1 cellular context compared by ENCODE assay signal in the genomic region with DNA sequence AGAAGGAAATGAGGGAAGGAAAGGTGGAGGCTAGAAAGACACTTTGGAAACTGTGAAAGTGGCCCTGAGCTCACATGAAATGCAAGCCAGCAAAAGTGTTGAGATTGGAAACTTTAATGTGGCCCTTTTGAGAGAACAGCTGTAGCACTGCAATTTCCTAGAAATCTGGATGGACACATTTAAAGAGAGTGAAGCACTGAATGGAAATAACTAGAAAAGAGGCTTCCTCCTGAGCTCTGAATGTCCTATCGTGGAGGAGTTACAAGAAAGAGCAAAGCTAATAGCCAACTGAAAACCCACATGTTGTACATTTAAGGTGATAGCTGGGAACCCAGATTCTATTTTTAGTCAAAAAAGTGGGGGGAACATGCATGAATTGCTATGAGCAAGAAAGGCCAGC.
TF ChIP-seq lines count a peak whose summit lies in the region.

No MANE protein-coding gene starts in this region.

TF ChIP-seq in GM23338, 12 proteins besides CTCF, POLR2A, EP300 and RAD21 (continued from another document):
- TF ChIP-seq, protein P1, sequence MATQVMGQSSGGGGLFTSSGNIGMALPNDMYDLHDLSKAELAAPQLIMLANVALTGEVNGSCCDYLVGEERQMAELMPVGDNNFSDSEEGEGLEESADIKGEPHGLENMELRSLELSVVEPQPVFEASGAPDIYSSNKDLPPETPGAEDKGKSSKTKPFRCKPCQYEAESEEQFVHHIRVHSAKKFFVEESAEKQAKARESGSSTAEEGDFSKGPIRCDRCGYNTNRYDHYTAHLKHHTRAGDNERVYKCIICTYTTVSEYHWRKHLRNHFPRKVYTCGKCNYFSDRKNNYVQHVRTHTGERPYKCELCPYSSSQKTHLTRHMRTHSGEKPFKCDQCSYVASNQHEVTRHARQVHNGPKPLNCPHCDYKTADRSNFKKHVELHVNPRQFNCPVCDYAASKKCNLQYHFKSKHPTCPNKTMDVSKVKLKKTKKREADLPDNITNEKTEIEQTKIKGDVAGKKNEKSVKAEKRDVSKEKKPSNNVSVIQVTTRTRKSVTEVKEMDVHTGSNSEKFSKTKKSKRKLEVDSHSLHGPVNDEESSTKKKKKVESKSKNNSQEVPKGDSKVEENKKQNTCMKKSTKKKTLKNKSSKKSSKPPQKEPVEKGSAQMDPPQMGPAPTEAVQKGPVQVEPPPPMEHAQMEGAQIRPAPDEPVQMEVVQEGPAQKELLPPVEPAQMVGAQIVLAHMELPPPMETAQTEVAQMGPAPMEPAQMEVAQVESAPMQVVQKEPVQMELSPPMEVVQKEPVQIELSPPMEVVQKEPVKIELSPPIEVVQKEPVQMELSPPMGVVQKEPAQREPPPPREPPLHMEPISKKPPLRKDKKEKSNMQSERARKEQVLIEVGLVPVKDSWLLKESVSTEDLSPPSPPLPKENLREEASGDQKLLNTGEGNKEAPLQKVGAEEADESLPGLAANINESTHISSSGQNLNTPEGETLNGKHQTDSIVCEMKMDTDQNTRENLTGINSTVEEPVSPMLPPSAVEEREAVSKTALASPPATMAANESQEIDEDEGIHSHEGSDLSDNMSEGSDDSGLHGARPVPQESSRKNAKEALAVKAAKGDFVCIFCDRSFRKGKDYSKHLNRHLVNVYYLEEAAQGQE (IDR thresholded peaks at IDR 0.05; ENCODE audit: unreplicated experiment): no peak
- no peak for TF ChIP-seq EZH2phosphoT487 (IDR thresholded peaks at IDR 0.05; ENCODE audit: unreplicated experiment)
- TF ChIP-seq NANOG (IDR thresholded peaks at IDR 0.05; ENCODE audit: borderline replicate concordance): no peak
- TF ChIP-seq POLR2AphosphoS5 (IDR thresholded peaks at IDR 0.05; ENCODE audit: low read depth): no peak
- no peak for TF ChIP-seq STAT1 (IDR thresholded peaks at IDR 0.05; ENCODE audit: unreplicated experiment)
- no peak for TF ChIP-seq JUNB (IDR thresholded peaks at IDR 0.05; ENCODE audit: unreplicated experiment)
- no peak for TF ChIP-seq EZH2 (IDR thresholded peaks at IDR 0.05; ENCODE audit: low read depth, unreplicated experiment)
- TF ChIP-seq, protein P2, sequence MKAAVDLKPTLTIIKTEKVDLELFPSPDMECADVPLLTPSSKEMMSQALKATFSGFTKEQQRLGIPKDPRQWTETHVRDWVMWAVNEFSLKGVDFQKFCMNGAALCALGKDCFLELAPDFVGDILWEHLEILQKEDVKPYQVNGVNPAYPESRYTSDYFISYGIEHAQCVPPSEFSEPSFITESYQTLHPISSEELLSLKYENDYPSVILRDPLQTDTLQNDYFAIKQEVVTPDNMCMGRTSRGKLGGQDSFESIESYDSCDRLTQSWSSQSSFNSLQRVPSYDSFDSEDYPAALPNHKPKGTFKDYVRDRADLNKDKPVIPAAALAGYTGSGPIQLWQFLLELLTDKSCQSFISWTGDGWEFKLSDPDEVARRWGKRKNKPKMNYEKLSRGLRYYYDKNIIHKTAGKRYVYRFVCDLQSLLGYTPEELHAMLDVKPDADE (IDR thresholded peaks at IDR 0.05): no peak
- TF ChIP-seq CREB1 (CRISPR knock-in tag; IDR thresholded peaks at IDR 0.05; ENCODE audit: low read depth): no peak
- TF ChIP-seq, protein P3, sequence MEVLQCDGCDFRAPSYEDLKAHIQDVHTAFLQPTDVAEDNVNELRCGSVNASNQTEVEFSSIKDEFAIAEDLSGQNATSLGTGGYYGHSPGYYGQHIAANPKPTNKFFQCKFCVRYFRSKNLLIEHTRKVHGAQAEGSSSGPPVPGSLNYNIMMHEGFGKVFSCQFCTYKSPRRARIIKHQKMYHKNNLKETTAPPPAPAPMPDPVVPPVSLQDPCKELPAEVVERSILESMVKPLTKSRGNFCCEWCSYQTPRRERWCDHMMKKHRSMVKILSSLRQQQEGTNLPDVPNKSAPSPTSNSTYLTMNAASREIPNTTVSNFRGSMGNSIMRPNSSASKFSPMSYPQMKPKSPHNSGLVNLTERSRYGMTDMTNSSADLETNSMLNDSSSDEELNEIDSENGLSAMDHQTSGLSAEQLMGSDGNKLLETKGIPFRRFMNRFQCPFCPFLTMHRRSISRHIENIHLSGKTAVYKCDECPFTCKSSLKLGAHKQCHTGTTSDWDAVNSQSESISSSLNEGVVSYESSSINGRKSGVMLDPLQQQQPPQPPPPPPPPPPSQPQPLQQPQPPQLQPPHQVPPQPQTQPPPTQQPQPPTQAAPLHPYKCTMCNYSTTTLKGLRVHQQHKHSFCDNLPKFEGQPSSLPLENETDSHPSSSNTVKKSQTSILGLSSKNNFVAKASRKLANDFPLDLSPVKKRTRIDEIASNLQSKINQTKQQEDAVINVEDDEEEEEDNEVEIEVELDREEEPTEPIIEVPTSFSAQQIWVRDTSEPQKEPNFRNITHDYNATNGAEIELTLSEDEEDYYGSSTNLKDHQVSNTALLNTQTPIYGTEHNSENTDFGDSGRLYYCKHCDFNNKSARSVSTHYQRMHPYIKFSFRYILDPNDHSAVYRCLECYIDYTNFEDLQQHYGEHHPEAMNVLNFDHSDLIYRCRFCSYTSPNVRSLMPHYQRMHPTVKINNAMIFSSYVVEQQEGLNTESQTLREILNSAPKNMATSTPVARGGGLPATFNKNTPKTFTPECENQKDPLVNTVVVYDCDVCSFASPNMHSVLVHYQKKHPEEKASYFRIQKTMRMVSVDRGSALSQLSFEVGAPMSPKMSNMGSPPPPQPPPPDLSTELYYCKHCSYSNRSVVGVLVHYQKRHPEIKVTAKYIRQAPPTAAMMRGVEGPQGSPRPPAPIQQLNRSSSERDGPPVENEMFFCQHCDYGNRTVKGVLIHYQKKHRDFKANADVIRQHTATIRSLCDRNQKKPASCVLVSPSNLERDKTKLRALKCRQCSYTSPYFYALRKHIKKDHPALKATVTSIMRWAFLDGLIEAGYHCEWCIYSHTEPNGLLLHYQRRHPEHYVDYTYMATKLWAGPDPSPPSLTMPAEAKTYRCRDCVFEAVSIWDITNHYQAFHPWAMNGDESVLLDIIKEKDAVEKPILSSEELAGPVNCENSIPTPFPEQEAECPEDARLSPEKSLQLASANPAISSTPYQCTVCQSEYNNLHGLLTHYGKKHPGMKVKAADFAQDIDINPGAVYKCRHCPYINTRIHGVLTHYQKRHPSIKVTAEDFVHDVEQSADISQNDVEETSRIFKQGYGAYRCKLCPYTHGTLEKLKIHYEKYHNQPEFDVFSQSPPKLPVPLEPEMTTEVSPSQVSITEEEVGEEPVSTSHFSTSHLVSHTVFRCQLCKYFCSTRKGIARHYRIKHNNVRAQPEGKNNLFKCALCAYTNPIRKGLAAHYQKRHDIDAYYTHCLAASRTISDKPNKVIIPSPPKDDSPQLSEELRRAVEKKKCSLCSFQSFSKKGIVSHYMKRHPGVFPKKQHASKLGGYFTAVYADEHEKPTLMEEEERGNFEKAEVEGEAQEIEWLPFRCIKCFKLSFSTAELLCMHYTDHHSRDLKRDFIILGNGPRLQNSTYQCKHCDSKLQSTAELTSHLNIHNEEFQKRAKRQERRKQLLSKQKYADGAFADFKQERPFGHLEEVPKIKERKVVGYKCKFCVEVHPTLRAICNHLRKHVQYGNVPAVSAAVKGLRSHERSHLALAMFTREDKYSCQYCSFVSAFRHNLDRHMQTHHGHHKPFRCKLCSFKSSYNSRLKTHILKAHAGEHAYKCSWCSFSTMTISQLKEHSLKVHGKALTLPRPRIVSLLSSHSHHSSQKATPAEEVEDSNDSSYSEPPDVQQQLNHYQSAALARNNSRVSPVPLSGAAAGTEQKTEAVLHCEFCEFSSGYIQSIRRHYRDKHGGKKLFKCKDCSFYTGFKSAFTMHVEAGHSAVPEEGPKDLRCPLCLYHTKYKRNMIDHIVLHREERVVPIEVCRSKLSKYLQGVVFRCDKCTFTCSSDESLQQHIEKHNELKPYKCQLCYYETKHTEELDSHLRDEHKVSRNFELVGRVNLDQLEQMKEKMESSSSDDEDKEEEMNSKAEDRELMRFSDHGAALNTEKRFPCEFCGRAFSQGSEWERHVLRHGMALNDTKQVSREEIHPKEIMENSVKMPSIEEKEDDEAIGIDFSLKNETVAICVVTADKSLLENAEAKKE (CRISPR knock-in tag; IDR thresholded peaks at IDR 0.05): no peak
TF ChIP-seq in GM23338: peak in this region for 0.
